In the genomic region with DNA sequence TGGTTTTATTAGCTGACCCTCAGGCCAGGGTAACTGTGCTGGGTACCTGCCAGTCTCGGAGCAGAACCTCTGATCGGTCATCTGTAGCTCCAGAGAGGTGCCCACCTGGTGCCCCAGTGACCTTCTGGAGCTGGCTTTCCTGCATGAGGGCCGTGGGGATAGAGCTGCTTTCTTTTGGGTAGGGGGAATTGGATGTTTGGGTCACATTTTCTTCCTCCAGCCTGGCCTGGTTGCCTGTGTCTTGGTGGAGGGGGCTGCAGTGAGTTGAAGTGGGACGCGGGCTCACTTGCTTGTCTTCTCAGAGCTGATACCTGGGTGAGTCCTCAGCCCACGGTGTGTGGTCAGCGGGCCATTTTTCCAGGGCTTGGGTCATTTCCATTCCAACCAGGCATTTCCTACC, we compare ENCODE assay signal across 1 cellular context.
TF ChIP-seq lines count a peak whose summit lies in the region.

No MANE protein-coding gene starts in this region.

TF ChIP-seq in GM12878, 131 proteins besides CTCF, POLR2A, EP300 and RAD21:
- no peak for TF ChIP-seq KAT2A (conservative IDR thresholded peaks at IDR 0.05; ENCODE audit: control insufficient read depth, low read depth, low read length)
- TF ChIP-seq, protein P1, sequence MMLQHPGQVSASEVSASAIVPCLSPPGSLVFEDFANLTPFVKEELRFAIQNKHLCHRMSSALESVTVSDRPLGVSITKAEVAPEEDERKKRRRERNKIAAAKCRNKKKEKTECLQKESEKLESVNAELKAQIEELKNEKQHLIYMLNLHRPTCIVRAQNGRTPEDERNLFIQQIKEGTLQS (IDR thresholded peaks at IDR 0.05; ENCODE audit: borderline replicate concordance, extremely low read depth, low read depth, low read length), result no peak
- TF ChIP-seq PAX8 (IDR thresholded peaks at IDR 0.05), result no peak
- no peak for TF ChIP-seq STAT3 (IDR thresholded peaks at IDR 0.05; ENCODE audit: low read depth, low read length)
- TF ChIP-seq, protein P2, sequence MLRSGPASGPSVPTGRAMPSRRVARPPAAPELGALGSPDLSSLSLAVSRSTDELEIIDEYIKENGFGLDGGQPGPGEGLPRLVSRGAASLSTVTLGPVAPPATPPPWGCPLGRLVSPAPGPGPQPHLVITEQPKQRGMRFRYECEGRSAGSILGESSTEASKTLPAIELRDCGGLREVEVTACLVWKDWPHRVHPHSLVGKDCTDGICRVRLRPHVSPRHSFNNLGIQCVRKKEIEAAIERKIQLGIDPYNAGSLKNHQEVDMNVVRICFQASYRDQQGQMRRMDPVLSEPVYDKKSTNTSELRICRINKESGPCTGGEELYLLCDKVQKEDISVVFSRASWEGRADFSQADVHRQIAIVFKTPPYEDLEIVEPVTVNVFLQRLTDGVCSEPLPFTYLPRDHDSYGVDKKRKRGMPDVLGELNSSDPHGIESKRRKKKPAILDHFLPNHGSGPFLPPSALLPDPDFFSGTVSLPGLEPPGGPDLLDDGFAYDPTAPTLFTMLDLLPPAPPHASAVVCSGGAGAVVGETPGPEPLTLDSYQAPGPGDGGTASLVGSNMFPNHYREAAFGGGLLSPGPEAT (IDR thresholded peaks at IDR 0.05; ENCODE audit: low read depth), result no peak
- TF ChIP-seq RB1 (IDR thresholded peaks at IDR 0.05; ENCODE audit: borderline replicate concordance), result no peak
- TF ChIP-seq SMC3 (IDR thresholded peaks at IDR 0.05; ENCODE audit: borderline replicate concordance, low read length), result no peak
- no peak for TF ChIP-seq CBX3 (IDR thresholded peaks at IDR 0.05; ENCODE audit: borderline replicate concordance, low read depth)
- no peak for TF ChIP-seq ELK1 (IDR thresholded peaks at IDR 0.05; ENCODE audit: low read depth, low read length)
TF ChIP-seq in GM12878: peak in this region for 0.
